ENCODE assay signal across 8 cellular contexts in the genomic region with DNA sequence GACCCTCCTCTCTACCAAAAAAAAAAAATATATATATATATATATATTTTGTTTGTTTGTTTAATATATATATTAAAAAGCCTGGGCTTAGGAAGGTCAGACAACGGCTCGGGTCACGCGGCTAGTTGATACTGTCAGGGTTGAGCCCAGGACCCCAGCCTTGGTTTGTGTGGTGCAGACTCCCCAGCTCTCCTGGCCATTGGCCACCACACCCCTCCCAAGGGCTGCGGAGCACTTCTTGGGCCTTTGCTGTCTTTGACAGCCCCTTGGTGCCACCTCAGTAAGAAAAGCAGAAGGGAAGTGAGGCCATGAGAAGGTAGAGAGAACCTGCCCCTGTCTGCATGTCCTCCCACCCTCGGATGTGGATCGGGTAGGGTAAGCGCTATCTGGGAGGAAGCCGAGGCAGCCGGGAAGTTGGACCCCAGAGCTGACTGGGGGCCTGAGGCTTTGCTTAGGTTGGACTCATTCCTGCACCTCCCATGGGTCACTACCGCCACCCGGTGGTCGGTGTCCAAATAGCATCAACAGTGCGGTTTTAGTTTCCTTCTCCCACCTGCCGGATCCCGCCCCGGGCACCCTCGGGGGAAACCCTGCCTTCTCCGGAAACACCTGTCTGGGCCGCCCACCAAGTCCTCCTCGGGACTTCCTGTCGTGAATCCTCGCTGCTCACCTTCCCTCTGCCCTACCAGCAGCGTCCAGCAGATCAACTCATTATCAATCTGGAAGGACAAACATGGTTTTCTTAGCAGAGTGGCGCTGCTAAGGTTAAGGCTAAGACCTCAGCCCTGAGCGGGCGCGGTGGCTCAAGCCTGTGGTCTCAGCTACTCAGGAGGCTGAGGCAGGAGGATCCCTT. TPM values are rescaled to one million over a fixed set of nuclear protein-coding genes. Genes with fewer than 3 reads are reported as not detected.
DNase-seq lines count a peak whose midpoint lies in the region; ATAC-seq and TF ChIP-seq lines count a peak whose summit lies in the region.

No MANE protein-coding gene starts in this region.

- H3K9ac ChIP-seq in duodenal mucosa (ENCODE audit: low read depth in 1 of 2, low read length in 2 of 2) = peak overlapping the region; percentile 42 to 65

- H3K36me3 ChIP-seq in duodenal mucosa (ENCODE audit: control insufficient read depth in 1 of 2, insufficient read depth in 2 of 2, low read length in 2 of 2) = no peaks in the 10 kb centered on the region

- H3K9me3 ChIP-seq in CD4-positive, alpha-beta T cell (ENCODE audit: control insufficient read depth, low read length) = no peaks in the 10 kb centered on the region
- no peaks in the 10 kb centered on the region for H3K9me3 ChIP-seq in duodenal mucosa (ENCODE audit: control insufficient read depth in 1 of 2, low read length in 2 of 2)

- H3K4me1 ChIP-seq in duodenal mucosa (ENCODE audit: control insufficient read depth in 1 of 2, insufficient read depth in 2 of 2, low read length in 2 of 2) = peaks cover 4 to 6% of the 10 kb centered on the region in 2 donors

- DNase-seq in CD4-positive, alpha-beta T cell = peak; percentile 77 to 92 (median 86)
- DNase-seq in NCI-H526 (lab: John Stamatoyannopoulos, UW) = peak; percentile 73 to 84
- DNase-seq in activated CD4-positive, alpha-beta T cell treated with anti-CD3 and anti-CD28 coated beads, Interleukin-2, amount 50 U/mL, for 24 hours (ENCODE audit: low read depth in 1 of 2, low spot score in 1 of 2) = peak; percentile 87 to 91
- peak; percentile 90 for DNase-seq in medulla oblongata (ENCODE audit: extremely low spot score)
- peak; percentile 83 to 89 (median 87) for DNase-seq in stimulated activated CD4-positive, alpha-beta T cell treated with anti-CD3 and anti-CD28 coated beads, TNF-alpha, amount 100 ng/mL, for 48 hours (ENCODE audit: low read depth in 3 of 3)

- peak overlapping the region; percentile 89 for H3K4me3 Mint-ChIP-seq in CD4-positive, alpha-beta T cell

- no peak overlapping the region for H3K27ac ChIP-seq in CD4-positive, alpha-beta T cell (ENCODE audit: low read depth, low read length)
- no peak overlapping the region for H3K27ac ChIP-seq in duodenal mucosa (ENCODE audit: low read depth, low read length)

- H3K27me3 Mint-ChIP-seq in CD4-positive, alpha-beta T cell = no peaks in the 10 kb centered on the region

- TF ChIP-seq CTCF in CD4-positive, alpha-beta T cell (IDR thresholded peaks at IDR 0.05) = peak; percentile 90

- intact Hi-C loops in CD4-positive, alpha-beta T cell (cut with DNase I, micrococcal nuclease) = loop anchor here (1.0 to 10.0 kb wide), 7 partner anchors 196 to 569 kb away; partner anchors contain the start of genes COG2 (in 2 of the 2), ARV1 (in 1 of the 2) and TTC13 (in 1 of the 2)

- no peaks in the 10 kb centered on the region for H3K9me3 Mint-ChIP-seq in CD4-positive, alpha-beta T cell

- no peaks in the 10 kb centered on the region for H3K27me3 ChIP-seq in CD4-positive, alpha-beta T cell (ENCODE audit: control insufficient read depth, insufficient read depth, low read length)
- H3K27me3 ChIP-seq in duodenal mucosa (ENCODE audit: control insufficient read depth in 1 of 2, insufficient read depth in 2 of 2, low read length in 2 of 2) = no peaks in the 10 kb centered on the region

- H3K36me3 Mint-ChIP-seq in CD4-positive, alpha-beta T cell (ENCODE audit: low read depth) = no peaks in the 10 kb centered on the region

- peaks cover 11% of the 10 kb centered on the region for H3K4me1 Mint-ChIP-seq in CD4-positive, alpha-beta T cell (ENCODE audit: low read depth)

- POLR2A ChIA-PET in CD4-positive, alpha-beta T cell (lab: Charles Lee) = interaction anchor here (1.0 kb wide), 1 partner anchor 238 kb away, joined by 3 read pairs; no protein-coding TSS in a partner anchor

- H3K4me3 ChIP-seq in duodenal mucosa (ENCODE audit: low read depth in 1 of 2, low read length in 2 of 2) = peak overlapping the region; percentile 72 to 74

- peak; percentile 96 for ATAC-seq in CD4-positive, alpha-beta T cell (ENCODE audit: poor library complexity)
- ATAC-seq in GM19351 (IDR thresholded peaks at IDR 0.05; ENCODE audit: unreplicated experiment) (peak; percentile 79), HG03460 (IDR thresholded peaks at IDR 0.05; ENCODE audit: unreplicated experiment) (peak; percentile 89)

- CTCF ChIA-PET in CD4-positive, alpha-beta T cell (lab: Charles Lee) = interaction anchor here (0.7 to 1.6 kb wide), 5 partner anchors 49 to 298 kb away, joined by 3 read pairs; partner anchors contain the start of genes ARV1 and TTC13

- H3K27ac Mint-ChIP-seq in CD4-positive, alpha-beta T cell = peak overlapping the region; percentile 5

RNA-seq across cellular contexts. Expression of gene GNPAT, which starts 29.8 kb away (rescaled TPM):
- 10 to 100 TPM; 11.8 to 12.8 TPM for total RNA-seq in CD4-positive, alpha-beta T cell

RNA-seq across cellular contexts. Expression of gene TRIM67, which starts 49.4 kb away (rescaled TPM):
- total RNA-seq in CD4-positive, alpha-beta T cell = not detected
